ENCODE assay signal across 9 cellular contexts in the genomic region with DNA sequence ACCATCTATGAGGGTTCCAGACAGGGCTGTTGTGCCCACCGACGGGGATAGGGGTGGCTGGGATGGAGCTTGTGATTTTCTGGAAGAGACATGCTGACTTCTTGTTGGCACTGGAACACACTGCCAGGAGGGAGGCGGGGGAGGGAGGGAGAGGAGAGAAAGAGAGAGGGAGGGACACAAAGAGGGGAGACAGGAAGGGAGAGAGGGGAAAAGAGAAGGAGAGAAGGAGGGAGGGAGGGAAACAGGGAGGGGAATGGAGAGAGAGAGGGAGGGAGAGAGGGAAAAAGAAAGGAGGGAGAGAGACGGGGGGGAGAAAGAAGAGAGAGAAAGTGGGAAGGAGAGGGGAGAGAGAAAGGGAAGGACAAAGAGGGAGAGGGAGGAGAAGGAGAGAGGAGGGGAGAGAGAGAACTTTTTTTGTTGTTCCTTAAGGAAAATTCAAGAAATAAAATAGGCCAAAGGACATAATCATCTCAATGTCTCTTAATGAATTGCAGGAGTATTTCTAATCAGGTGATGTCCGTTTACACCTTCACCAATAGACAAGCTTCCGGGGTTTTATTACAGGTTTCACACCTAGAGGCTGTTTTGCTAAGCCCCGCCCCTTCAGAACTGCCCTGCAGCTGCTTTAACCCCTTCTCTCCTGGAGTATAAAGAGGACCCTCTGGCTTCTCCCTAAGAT.
DNase-seq lines count a peak whose midpoint lies in the region; ATAC-seq, FAIRE-seq and TF ChIP-seq lines count a peak whose summit lies in the region.
"Had no signal": no experiment of that assay in that cellular context is flagged by ENCODE, and none has a peak within 500 bp of the region (broad histone marks: within the 10 kb centered on the region; RNA-seq: fewer than 3 reads in every experiment).

No MANE protein-coding gene starts in this region.

- POLR2A ChIA-PET in GM12878 (lab: Charles Lee), result interaction anchor here (0.5 to 0.6 kb wide), 3 partner anchors 14 to 193 kb away, joined by 3 to 4 read pairs (median 4); no protein-coding TSS in a partner anchor
- POLR2A ChIA-PET in activated CD4-positive, alpha-beta T cell treated with anti-CD3 and anti-CD28 coated beads, Interleukin-2, amount 10 ng/mL, durations not matched to agents 7 days and 5 days (lab: Charles Lee), result no interaction called here
- POLR2A ChIA-PET in CD4-positive, alpha-beta memory T cell (lab: Charles Lee; ENCODE audit: partially characterized antibody), result interaction anchor here (0.6 kb wide), 1 partner anchor 195 kb away, joined by 3 read pairs; no protein-coding TSS in a partner anchor

- no peaks in the 10 kb centered on the region for H3K27me3 Mint-ChIP-seq in activated CD4-positive, alpha-beta T cell treated with anti-CD3 and anti-CD28 coated beads, Interleukin-2, amount 10 ng/mL, durations not matched to agents 7 days and 5 days
- peaks cover 0 to 4% of the 10 kb centered on the region in 2 donors for H3K27me3 Mint-ChIP-seq in CD4-positive, alpha-beta memory T cell
- H3K27me3 Mint-ChIP-seq: activated CD4-positive, alpha-beta memory T cell treated with anti-CD3 and anti-CD28 coated beads for 36 hours had no signal

- H3K4me1 ChIP-seq in MM.1S (ENCODE audit: low read length) (peaks cover 9% of the 10 kb centered on the region), GM12878 (ENCODE audit: control insufficient read depth, insufficient read depth, low read length) (no peaks in the 10 kb centered on the region; the same call in 1 of the 2 replicates)
- no peaks in the 10 kb centered on the region for H3K4me1 ChIP-seq in CD4-positive, alpha-beta memory T cell (ENCODE audit: insufficient read depth, low read length)

- no peaks in the 10 kb centered on the region for H3K4me1 Mint-ChIP-seq in activated CD4-positive, alpha-beta T cell treated with anti-CD3 and anti-CD28 coated beads, Interleukin-2, amount 10 ng/mL, durations not matched to agents 7 days and 5 days
- peaks cover 3 to 11% (median 5%) of the 10 kb centered on the region in 4 donors for H3K4me1 Mint-ChIP-seq in CD4-positive, alpha-beta memory T cell

- TF ChIP-seq POLR2A in GM12878 (IDR thresholded peaks at IDR 0.05; ENCODE audit: low read depth, low read length), result no peak

- 66% methylated on average over 5 of the region's 7 CpGs for WGBS in GM12878 (ENCODE audit: insufficient coverage, insufficient replicate concordance, low lambda C conversion rate, missing lambda C conversion rate)

- intact Hi-C loops in GM12878 (cut with micrococcal nuclease; ENCODE audit: unreplicated experiment), result no loop called here
- intact Hi-C loops in CD4-positive, alpha-beta memory T cell (cut with micrococcal nuclease), result no loop called here

- RAD21 ChIA-PET in GM12878 (lab: Charles Lee; ENCODE audit: unreplicated experiment), result no interaction called here

- peak; percentile 58 for ATAC-seq in GM12878

- H3K4me2 ChIP-seq in MM.1S (ENCODE audit: low read depth, low read length) (peak overlapping the region; percentile 87), GM12878 (ENCODE audit: control insufficient read depth, insufficient read depth) (no peak overlapping the region)

- H3K79me2 ChIP-seq in MM.1S (ENCODE audit: low read length) (no peaks in the 10 kb centered on the region), GM12878 (ENCODE audit: control insufficient read depth, insufficient read depth, low read length) (no peaks in the 10 kb centered on the region)

- no peak overlapping the region for H3K27ac Mint-ChIP-seq in activated CD4-positive, alpha-beta T cell treated with anti-CD3 and anti-CD28 coated beads, Interleukin-2, amount 10 ng/mL, durations not matched to agents 7 days and 5 days
- no peak overlapping the region for H3K27ac Mint-ChIP-seq in CD4-positive, alpha-beta memory T cell
- H3K27ac Mint-ChIP-seq: activated CD4-positive, alpha-beta memory T cell treated with anti-CD3 and anti-CD28 coated beads for 36 hours had no signal

- H3K36me3 Mint-ChIP-seq in activated CD4-positive, alpha-beta T cell treated with anti-CD3 and anti-CD28 coated beads, Interleukin-2, amount 10 ng/mL, durations not matched to agents 7 days and 5 days (ENCODE audit: low read depth), result no peaks in the 10 kb centered on the region
- H3K36me3 Mint-ChIP-seq in CD4-positive, alpha-beta memory T cell, result no peaks in the 10 kb centered on the region
- H3K36me3 Mint-ChIP-seq: activated CD4-positive, alpha-beta memory T cell treated with anti-CD3 and anti-CD28 coated beads for 36 hours had no signal

- H3K4me3 ChIP-seq in MM.1S (ENCODE audit: low read length) (peak overlapping the region; percentile 38), GM12878 (no peak overlapping the region)
- H3K4me3 ChIP-seq in CD4-positive, alpha-beta memory T cell (ENCODE audit: low read length in 2 of 2), result no peak overlapping the region

- TF ChIP-seq CTCF in MM.1S (IDR thresholded peaks at IDR 0.05; ENCODE audit: low read length) (no peak), GM12878 (IDR thresholded peaks at IDR 0.05 in 2 of 3, conservative IDR thresholded peaks at IDR 0.05 in 1 of 3; ENCODE audit: control insufficient read depth in 2 of 3, extremely low read depth in 1 of 3, insufficient read depth in 1 of 3, low read depth in 3 of 3, low read length in 3 of 3) (no peak)

- H3K9me3 Mint-ChIP-seq in activated CD4-positive, alpha-beta T cell treated with anti-CD3 and anti-CD28 coated beads, Interleukin-2, amount 10 ng/mL, durations not matched to agents 7 days and 5 days, result no peaks in the 10 kb centered on the region
- no peaks in the 10 kb centered on the region for H3K9me3 Mint-ChIP-seq in CD4-positive, alpha-beta memory T cell
- H3K9me3 Mint-ChIP-seq: activated CD4-positive, alpha-beta memory T cell treated with anti-CD3 and anti-CD28 coated beads for 36 hours had no signal

- H2AFZ ChIP-seq in MM.1S (ENCODE audit: low read length) (peak overlapping the region; percentile 98), GM12878 (ENCODE audit: control insufficient read depth, low read depth, low read length) (peak overlapping the region; percentile 44; the same call in 1 of the 2 replicates)

- H3K9me3 ChIP-seq in MM.1S (replicated peaks; ENCODE audit: insufficient read depth, low read length) (no peaks in the 10 kb centered on the region), GM12878 (replicated peaks; ENCODE audit: control insufficient read depth, insufficient read depth, low read length) (no peaks in the 10 kb centered on the region)
- no peaks in the 10 kb centered on the region for H3K9me3 ChIP-seq in CD4-positive, alpha-beta memory T cell (ENCODE audit: control insufficient read depth in 1 of 2, low read length in 2 of 2)

- H3K27me3 ChIP-seq in MM.1S (replicated peaks; ENCODE audit: insufficient read depth, low read length), result no peaks in the 10 kb centered on the region
- H3K27me3 ChIP-seq in GM12878 (replicated peaks in 1 of 2; ENCODE audit: control insufficient read depth in 2 of 2, insufficient read depth in 2 of 2, low read length in 1 of 2), result no peaks in the 10 kb centered on the region
- no peaks in the 10 kb centered on the region for H3K27me3 ChIP-seq in CD4-positive, alpha-beta memory T cell (ENCODE audit: insufficient read depth, low read length)

- SMC1A ChIA-PET in GM12878 (lab: Charles Lee; ENCODE audit: uncharacterized antibody, unreplicated experiment), result no interaction called here

- CTCF ChIA-PET in GM12878 (lab: Yijun Ruan, JAX), result interaction anchor here (1.7 kb wide), 1 partner anchor 165 kb away, joined by 5 read pairs; no protein-coding TSS in a partner anchor
- CTCF ChIA-PET in activated CD4-positive, alpha-beta T cell treated with anti-CD3 and anti-CD28 coated beads, Interleukin-2, amount 10 ng/mL, durations not matched to agents 7 days and 5 days (lab: Charles Lee), result no interaction called here
- CTCF ChIA-PET in CD4-positive, alpha-beta memory T cell (lab: Charles Lee; ENCODE audit: partially characterized antibody), result interaction anchor here (1.1 kb wide), 1 partner anchor 30 kb away, joined by 3 read pairs; no protein-coding TSS in a partner anchor

- H3F3A ChIP-seq in MM.1S (ENCODE audit: insufficient read depth, low read length), result no peaks in the 10 kb centered on the region

- no peak for TF ChIP-seq RAD21 in GM12878 (IDR thresholded peaks at IDR 0.05; ENCODE audit: insufficient read depth, low read depth, low read length)

- H3K36me3 ChIP-seq in MM.1S (replicated peaks; ENCODE audit: insufficient read depth, low read length), result no peaks in the 10 kb centered on the region
- H3K36me3 ChIP-seq in GM12878 (ENCODE audit: control insufficient read depth in 2 of 2, insufficient read depth in 2 of 2, low read length in 1 of 2), result peaks cover 0 to 15% of the 10 kb centered on the region in 2 experiments; a peak in 3 of 4 replicates
- H3K36me3 ChIP-seq in CD4-positive, alpha-beta memory T cell (ENCODE audit: insufficient read depth, low read length), result no peaks in the 10 kb centered on the region

- TSS peak; percentile 59 for BruUV-seq in GM12878 (replicated peaks; lab: Mats Ljungman, UMichigan)

- DNase-seq in C1 segment of cervical spinal cord (lab: John Stamatoyannopoulos, UW) (peak in 10 of 14 donors; percentile 11 to 69 (median 35)), MM.1S (peak; percentile 85), GM12878 (ENCODE audit: low read depth, low spot score) (no peak), midbrain (lab: John Stamatoyannopoulos, UW) (peak; percentile 31), SHP77 treated with DMSO at 0.1 percent for 48 hours (lab: John Stamatoyannopoulos, UW) (no peak)
- DNase-seq in activated CD4-positive, alpha-beta T cell treated with anti-CD3 and anti-CD28 coated beads, Interleukin-2, amount 50 U/mL, for 4 hours, result no peak
- no peak for DNase-seq in activated CD4-positive, alpha-beta T cell treated with anti-CD3 and anti-CD28 coated beads, Interleukin-2, amount 10 ng/mL, durations not matched to agents 7 days and 5 days
- no peak for DNase-seq in CD4-positive, alpha-beta memory T cell
- DNase-seq: activated CD4-positive, alpha-beta memory T cell treated with anti-CD3 and anti-CD28 coated beads for 36 hours had no signal

- FAIRE-seq in GM12878 (lab: Jason Lieb, UNC), result no peak

- H4K20me1 ChIP-seq in MM.1S (ENCODE audit: insufficient read depth, low read length) (no peaks in the 10 kb centered on the region), GM12878 (ENCODE audit: control insufficient read depth, insufficient read depth) (no peaks in the 10 kb centered on the region; the same call in 1 of the 2 replicates)

- H3K4me3 Mint-ChIP-seq in activated CD4-positive, alpha-beta T cell treated with anti-CD3 and anti-CD28 coated beads, Interleukin-2, amount 10 ng/mL, durations not matched to agents 7 days and 5 days, result no peak overlapping the region
- H3K4me3 Mint-ChIP-seq in CD4-positive, alpha-beta memory T cell, result peak overlapping the region in 2 of 8 donors; percentile 29 to 50
- H3K4me3 Mint-ChIP-seq: activated CD4-positive, alpha-beta memory T cell treated with anti-CD3 and anti-CD28 coated beads for 36 hours had no signal

- H3K9ac ChIP-seq in MM.1S (ENCODE audit: low read length), result peak overlapping the region; percentile 12; the same call in 1 of the 2 replicates
- H3K9ac ChIP-seq in GM12878 (ENCODE audit: control insufficient read depth, insufficient read depth, low read length), result no peak overlapping the region

- in situ Hi-C loops in GM12878 (cut with MboI), result no loop called here

- no peaks in the 10 kb centered on the region for H3K9me2 ChIP-seq in MM.1S (replicated peaks; ENCODE audit: insufficient read depth, low read length)

- H3K27ac ChIP-seq in MM.1S (ENCODE audit: low read length) (no peak overlapping the region), GM12878 (ENCODE audit: control insufficient read depth, insufficient read depth) (no peak overlapping the region; the same call in 1 of the 2 replicates)
- H3K27ac ChIP-seq in CD4-positive, alpha-beta memory T cell (ENCODE audit: low read depth, low read length), result no peak overlapping the region

- TF ChIP-seq EP300 in GM12878 (IDR thresholded peaks at IDR 0.05; ENCODE audit: borderline replicate concordance in 1 of 2, control insufficient read depth in 1 of 2, low read depth in 2 of 2, low read length in 2 of 2), result no peak

Comparison
In these comparisons a context has a peak if more than half of its experiments do, and no peak if none do; other contexts are left out.
1. DNase-seq: peak in C1 segment of cervical spinal cord (10 of 14), MM.1S (single experiment) and midbrain (single experiment); none in GM12878 (single experiment), activated CD4-positive, alpha-beta T cell treated with anti-CD3 and anti-CD28 coated beads, Interleukin-2, amount 50 U/mL, for 4 hours (0 of 2), activated CD4-positive, alpha-beta T cell treated with anti-CD3 and anti-CD28 coated beads, Interleukin-2, amount 10 ng/mL, durations not matched to agents 7 days and 5 days (single experiment), CD4-positive, alpha-beta memory T cell (0 of 5) and SHP77 treated with DMSO at 0.1 percent for 48 hours (single experiment).